ENCODE assay signal across 15 cellular contexts in the genomic region with DNA sequence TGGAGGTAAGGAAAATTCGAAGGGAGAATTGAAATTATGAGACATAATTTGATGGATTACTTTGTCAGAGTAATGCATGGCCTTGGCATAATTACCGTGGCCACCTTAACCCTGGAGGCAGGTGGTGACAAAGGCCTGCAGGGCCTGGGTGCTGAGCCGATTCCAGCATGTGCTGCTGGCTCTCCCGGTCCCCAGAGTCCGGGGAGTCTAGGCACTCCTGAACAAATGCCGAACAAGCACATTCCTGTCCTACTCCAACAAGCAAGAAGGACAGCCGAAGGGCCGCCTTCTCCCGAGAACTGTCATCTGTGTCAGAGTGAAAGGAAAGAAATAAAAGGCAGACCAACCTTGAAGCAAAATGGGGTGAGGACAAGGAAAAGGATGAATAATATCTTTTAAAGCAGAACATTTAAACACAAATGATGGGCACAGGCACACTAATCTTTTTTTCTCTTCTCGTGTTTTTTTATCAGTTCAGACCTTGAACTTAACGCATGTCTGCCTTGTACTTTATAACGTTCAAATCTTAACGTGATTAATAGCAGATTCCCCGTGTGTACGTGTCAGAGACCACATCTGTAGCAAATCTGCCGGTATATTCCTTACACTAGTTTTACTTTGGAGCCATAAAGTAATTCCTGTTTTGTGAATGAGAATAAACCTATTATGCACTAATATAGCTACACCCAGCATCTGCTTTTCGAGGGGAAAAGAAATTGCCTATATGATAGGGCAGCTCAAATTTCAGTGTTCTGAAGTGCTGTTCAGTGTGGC.
DNase-seq lines count a peak whose midpoint lies in the region; ATAC-seq and TF ChIP-seq lines count a peak whose summit lies in the region.
"Had no signal": no experiment of that assay in that cellular context is flagged by ENCODE, and none has a peak within 500 bp of the region (broad histone marks: within the 10 kb centered on the region; RNA-seq: fewer than 3 reads in every experiment).

No MANE protein-coding gene starts in this region.

- H2AFZ ChIP-seq in PC-3 (ENCODE audit: low read length), result no peak overlapping the region

- H3K4me2 ChIP-seq in PC-3 (ENCODE audit: low read length), result no peak overlapping the region

- peaks cover 8% of the 10 kb centered on the region for H3K36me3 Mint-ChIP-seq in type B pancreatic cell

- H3K27ac Mint-ChIP-seq in type B pancreatic cell, result peak overlapping the region; percentile 77
- H3K27ac Mint-ChIP-seq: B cell; effector memory CD8-positive, alpha-beta T cell; memory B cell; T-cell had no signal

- H3K27ac ChIP-seq in adrenal gland (peak overlapping the region in 1 of 5 donors; percentile 19), PC-3 (ENCODE audit: low read length) (no peak overlapping the region)
- H3K27ac ChIP-seq: ascending aorta had no signal

- intact Hi-C loops in Right ventricle myocardium superior (cut with DNase I), result no loop called here
- intact Hi-C loops in cardiac septum (cut with DNase I), result no loop called here
- intact Hi-C loops in adrenal gland (cut with DNase I), result no loop called here
- intact Hi-C loops in left colon (cut with DNase I, micrococcal nuclease), result no loop called here
- intact Hi-C loops in PC-3 (cut with micrococcal nuclease), result no loop called here

- H3K9ac ChIP-seq in PC-3 (ENCODE audit: low read length), result no peak overlapping the region

- H3K4me1 ChIP-seq in adrenal gland (replicated peaks in 1 of 2), result peaks cover 6 to 9% of the 10 kb centered on the region in 2 donors
- peaks cover 11% of the 10 kb centered on the region for H3K4me1 ChIP-seq in PC-3 (ENCODE audit: insufficient read depth, low read length)
- H3K4me1 ChIP-seq: ascending aorta had no signal

- H3K4me3 Mint-ChIP-seq in type B pancreatic cell, result peak overlapping the region; percentile 69
- H3K4me3 Mint-ChIP-seq: activated T-cell treated with anti-CD3 and anti-CD28 coated beads, Interleukin-2, amount 50 U/mL, for 4 hours; B cell; effector memory CD8-positive, alpha-beta T cell; memory B cell; T-cell had no signal

- no peaks in the 10 kb centered on the region for H3K9me3 ChIP-seq in adrenal gland (replicated peaks in 1 of 3)
- H3K9me3 ChIP-seq in PC-3 (ENCODE audit: low read length), result no peaks in the 10 kb centered on the region
- H3K9me3 ChIP-seq: ascending aorta, HAP-1 had no signal

- H3K79me2 ChIP-seq in PC-3 (ENCODE audit: low read length), result no peaks in the 10 kb centered on the region

- peak overlapping the region in 1 of 4 donors; percentile 37 for H3K4me3 ChIP-seq in adrenal gland
- no peak overlapping the region for H3K4me3 ChIP-seq in PC-3 (ENCODE audit: low read length)
- H3K4me3 ChIP-seq: ascending aorta, HAP-1 had no signal

- H3K27me3 ChIP-seq in adrenal gland (no peaks in the 10 kb centered on the region), PC-3 (ENCODE audit: low read length) (no peaks in the 10 kb centered on the region)
- H3K27me3 ChIP-seq: ascending aorta had no signal

- POLR2A ChIA-PET in PC-3 (lab: Charles Lee; ENCODE audit: unreplicated experiment), result no interaction called here

- H3K9me2 ChIP-seq in PC-3 (replicated peaks; ENCODE audit: low read length), result no peaks in the 10 kb centered on the region

- no TSS peak for BruUV-seq in PC-3 (replicated peaks; lab: Mats Ljungman, UMichigan)

- TF ChIP-seq CTCF in adrenal gland (IDR thresholded peaks at IDR 0.05), result no peak
- no peak for TF ChIP-seq CTCF in type B pancreatic cell (conservative IDR thresholded peaks at IDR 0.05)
- no peak for TF ChIP-seq CTCF in PC-3 (conservative IDR thresholded peaks at IDR 0.05; ENCODE audit: low read depth, low read length)

- H4K20me1 ChIP-seq in PC-3 (ENCODE audit: low read length), result no peaks in the 10 kb centered on the region

- peaks cover 3% of the 10 kb centered on the region for H3K27me3 Mint-ChIP-seq in type B pancreatic cell
- H3K27me3 Mint-ChIP-seq: B cell; effector memory CD8-positive, alpha-beta T cell; memory B cell; T-cell had no signal

- peak; percentile 50 for ATAC-seq in Right ventricle myocardium superior (ENCODE audit: poor library complexity)
- peak; percentile 54 for ATAC-seq in left colon
- ATAC-seq in GM19455 (IDR thresholded peaks at IDR 0.05; ENCODE audit: unreplicated experiment), result no peak
- ATAC-seq in PC-3, result no peak
- ATAC-seq: activated T-cell treated with anti-CD3 and anti-CD28 coated beads, Interleukin-2, amount 50 U/mL, for 4 hours; effector memory CD8-positive, alpha-beta T cell; T-cell had no signal

- DNase-seq in Right ventricle myocardium superior, result peak; percentile 49
- no peak for DNase-seq in cardiac septum (ENCODE audit: low spot score)
- DNase-seq in adrenal gland, result peak; percentile 22 to 65 (median 39)
- no peak for DNase-seq in left colon
- no peak for DNase-seq in type B pancreatic cell (ENCODE audit: extremely low spot score, unreplicated experiment)
- DNase-seq in PC-3, result no peak
- DNase-seq in DMS153 treated with DMSO at 0.1 percent for 48 hours (lab: John Stamatoyannopoulos, UW; ENCODE audit: unreplicated experiment), result no peak
- DNase-seq: activated T-cell treated with anti-CD3 and anti-CD28 coated beads, Interleukin-2, amount 50 U/mL, for 4 hours; effector memory CD8-positive, alpha-beta T cell; T-cell had no signal

- H3K9me3 Mint-ChIP-seq in type B pancreatic cell, result peaks cover 4% of the 10 kb centered on the region

- peaks cover 36% of the 10 kb centered on the region for H3K4me1 Mint-ChIP-seq in type B pancreatic cell (ENCODE audit: unreplicated experiment)
- H3K4me1 Mint-ChIP-seq: B cell, T-cell had no signal

- CTCF ChIA-PET in PC-3 (lab: Charles Lee), result no interaction called here

- H3F3A ChIP-seq in PC-3 (ENCODE audit: low read length, unreplicated experiment), result no peaks in the 10 kb centered on the region

- 33 to 35% (median 33%) methylated on average over 17 of the region's 17 CpGs for WGBS in adrenal gland, 4 donors

- TF ChIP-seq POLR2A in adrenal gland (IDR thresholded peaks at IDR 0.05), result no peak

- no peaks in the 10 kb centered on the region for H3K36me3 ChIP-seq in adrenal gland (replicated peaks in 1 of 2)
- H3K36me3 ChIP-seq in PC-3 (ENCODE audit: low read depth, low read length), result no peaks in the 10 kb centered on the region
- H3K36me3 ChIP-seq: ascending aorta, HAP-1 had no signal

Comparison
In these comparisons a context has a peak if more than half of its experiments do, and no peak if none do; other contexts are left out.
1. DNase-seq: peak in Right ventricle myocardium superior (single experiment) and adrenal gland (7 of 7); none in cardiac septum (single experiment), left colon (0 of 2), type B pancreatic cell (single experiment), PC-3 (single experiment) and DMS153 treated with DMSO at 0.1 percent for 48 hours (single experiment).
2. ATAC-seq: peak in Right ventricle myocardium superior (single experiment) and left colon (single experiment); none in GM19455 (single experiment) and PC-3 (single experiment).